Comparison of ENCODE assay signal across 10 cellular contexts in genomic region chr1:158830904-158831507, GRCh38. TPM values are rescaled to one million over a fixed set of nuclear protein-coding genes. Genes with fewer than 3 reads are reported as not detected.
A peak's percentile ranks its signal among the peaks of the same experiment; 100 is the strongest.
DNase-seq lines count a peak whose midpoint lies in the region; ATAC-seq and TF ChIP-seq lines count a peak whose summit lies in the region.
"Had no signal": no experiment of that assay in that cellular context is flagged by ENCODE, and none has a peak within 500 bp of the region (broad histone marks: within the 10 kb centered on the region; RNA-seq: fewer than 3 reads in every experiment).

Gene MNDA (plus strand): TSS chr1:158831351. CDS start chr1:158842154, 10,803 bp downstream.

- H2BK120ac ChIP-seq in H9 (ENCODE audit: low read depth, low read length, poor library complexity, severe bottlenecking), result no peak within 1 kb of the TSS

- DNase-seq in CD4-positive, CD25-positive, alpha-beta regulatory T cell, result no peak
- no peak for DNase-seq in dorsolateral prefrontal cortex
- DNase-seq in NCI-H1105 (lab: John Stamatoyannopoulos, UW), result no peak
- DNase-seq in HEK293T (ENCODE audit: extremely low spot score), result no peak
- DNase-seq in activated naive CD4-positive, alpha-beta T cell (lab: John Stamatoyannopoulos, UW), result no peak
- DNase-seq in H9, result no peak
- DNase-seq: DMS153 had no signal

- TF ChIP-seq CTCF in dorsolateral prefrontal cortex (IDR thresholded peaks at IDR 0.05 in 54 of 56, conservative IDR thresholded peaks at IDR 0.05 in 2 of 56; ENCODE audit: low read depth in 1 of 56, partially characterized antibody in 56 of 56) (no peak), H9 (conservative IDR thresholded peaks at IDR 0.05) (no peak)

- no peak within 1 kb of the TSS for H2BK15ac ChIP-seq in H9 (ENCODE audit: low read depth, low read length)

- peaks cover 5% of the 10 kb centered on the region for H3K27me3 Mint-ChIP-seq in CD4-positive, CD25-positive, alpha-beta regulatory T cell
- peaks cover 1% of the 10 kb centered on the region; the same call in 1 of the 2 replicates for H3K27me3 Mint-ChIP-seq in H9 (ENCODE audit: low read depth)

- H4K91ac ChIP-seq in H9 (ENCODE audit: insufficient read length, low read depth, low read length), result no peak within 1 kb of the TSS

- no peaks in the 10 kb centered on the region for H3K79me2 ChIP-seq in H9 (ENCODE audit: insufficient read depth, low read length)

- H2AFZ ChIP-seq in H9 (ENCODE audit: low read length), result no peak within 1 kb of the TSS

- no peak within 1 kb of the TSS for H3K14ac ChIP-seq in H9 (ENCODE audit: insufficient read depth, low read length)

- H3K18ac ChIP-seq in H9 (ENCODE audit: insufficient read length, low read depth, low read length), result no peak within 1 kb of the TSS

- no peak within 1 kb of the TSS for H3K56ac ChIP-seq in H9 (ENCODE audit: insufficient read length, low read depth, low read length)

- no CpG with 5 or more reads among the region's 5 CpGs for WGBS in H9 (ENCODE audit: extremely low coverage, insufficient read length, low lambda C conversion rate)

- peaks cover 0 to 10% (median 2%) of the 10 kb centered on the region in 4 donors for H3K4me1 Mint-ChIP-seq in CD4-positive, CD25-positive, alpha-beta regulatory T cell
- no peaks in the 10 kb centered on the region for H3K4me1 Mint-ChIP-seq in H9

- H3K27ac Mint-ChIP-seq in CD4-positive, CD25-positive, alpha-beta regulatory T cell, result peak within 1 kb of the TSS in 2 of 3 donors; percentile 11 to 20
- H3K27ac Mint-ChIP-seq in H9, result no peak within 1 kb of the TSS; a peak in 1 of 7 replicates

- H2BK5ac ChIP-seq in H9 (ENCODE audit: insufficient read length, low read length), result no peak within 1 kb of the TSS

- CTCF ChIA-PET in HEK293T (lab: Yijun Ruan, JAX), result no interaction called here

- H3K4ac ChIP-seq in H9 (ENCODE audit: low read depth, low read length), result no peak within 1 kb of the TSS

- H3K4me2 ChIP-seq in H9 (ENCODE audit: insufficient read depth, insufficient read length, low read length), result no peak within 1 kb of the TSS

- H3K9ac ChIP-seq in H9 (ENCODE audit: extremely low read depth, insufficient read length, low read length), result no peak within 1 kb of the TSS

- H3K27me3 ChIP-seq in CD4-positive, CD25-positive, alpha-beta regulatory T cell (ENCODE audit: control insufficient read depth, insufficient read depth, low read length), result no peaks in the 10 kb centered on the region
- no peaks in the 10 kb centered on the region for H3K27me3 ChIP-seq in dorsolateral prefrontal cortex
- H3K27me3 ChIP-seq in H9 (ENCODE audit: insufficient read depth, low read length), result no peaks in the 10 kb centered on the region

- H4K20me1 ChIP-seq in H9 (ENCODE audit: control insufficient read depth, insufficient read depth, insufficient read length), result no peaks in the 10 kb centered on the region

- H3K9me3 ChIP-seq in CD4-positive, CD25-positive, alpha-beta regulatory T cell (ENCODE audit: control insufficient read depth in 2 of 2, low read length in 2 of 2), result peaks cover 0 to 7% of the 10 kb centered on the region in 2 experiments
- H3K9me3 ChIP-seq in H9 (ENCODE audit: control insufficient read depth, low read depth, low read length), result no peaks in the 10 kb centered on the region

- H3K23ac ChIP-seq in H9 (ENCODE audit: insufficient read length, low read depth, low read length), result no peak within 1 kb of the TSS

- no peak within 1 kb of the TSS for H4K5ac ChIP-seq in H9 (ENCODE audit: insufficient read length, low read depth, low read length)

- POLR2A ChIA-PET in HEK293T (lab: Yijun Ruan, JAX), result no interaction called here

- no peak within 1 kb of the TSS for H2BK20ac ChIP-seq in H9 (ENCODE audit: low read depth, low read length, poor library complexity, severe bottlenecking)

- peaks cover 9% of the 10 kb centered on the region for H3K36me3 Mint-ChIP-seq in CD4-positive, CD25-positive, alpha-beta regulatory T cell
- H3K36me3 Mint-ChIP-seq in H9 (ENCODE audit: insufficient read depth in 1 of 3, low read depth in 3 of 3), result peaks cover 6 to 28% (median 18%) of the 10 kb centered on the region in 3 experiments

- H2BK12ac ChIP-seq in H9 (ENCODE audit: insufficient read length, low read depth, low read length), result no peak within 1 kb of the TSS

- no peaks in the 10 kb centered on the region for H3K4me1 ChIP-seq in CD4-positive, CD25-positive, alpha-beta regulatory T cell (ENCODE audit: control insufficient read depth, insufficient read depth, low read length, poor library complexity, severe bottlenecking)
- no peaks in the 10 kb centered on the region for H3K4me1 ChIP-seq in H9 (ENCODE audit: insufficient read depth, low read length)

- no peaks in the 10 kb centered on the region for H3K23me2 ChIP-seq in H9 (ENCODE audit: insufficient read length, low read depth, low read length, poor library complexity, severe bottlenecking)

- ATAC-seq in CD4-positive, CD25-positive, alpha-beta regulatory T cell (ENCODE audit: low read depth in 2 of 2), result peak in 1 of 2 donors; percentile 34
- ATAC-seq in GM19395 (IDR thresholded peaks at IDR 0.05; ENCODE audit: unreplicated experiment) (peak; percentile 95), HG03280 (IDR thresholded peaks at IDR 0.05; ENCODE audit: unreplicated experiment) (peak; percentile 83)

- no peak within 1 kb of the TSS for H2AK5ac ChIP-seq in H9 (ENCODE audit: insufficient read length, low read length)

- H3K4me3 ChIP-seq in CD4-positive, CD25-positive, alpha-beta regulatory T cell (ENCODE audit: low read depth, low read length), result no peak within 1 kb of the TSS
- H3K4me3 ChIP-seq in dorsolateral prefrontal cortex, result peak within 1 kb of the TSS in 51 of 59 donors; percentile 1 to 52 (median 30)

- H3K27ac ChIP-seq in CD4-positive, CD25-positive, alpha-beta regulatory T cell (ENCODE audit: insufficient read depth, low read length, poor library complexity, severe bottlenecking), result no peak within 1 kb of the TSS
- H3K27ac ChIP-seq in dorsolateral prefrontal cortex (peak within 1 kb of the TSS in 44 of 59 donors; percentile 1 to 74 (median 52)), H9 (ENCODE audit: insufficient read length, low read depth, low read length) (no peak within 1 kb of the TSS)

- H3T11ph ChIP-seq in H9 (ENCODE audit: low read length), result no peak within 1 kb of the TSS

- H3K79me1 ChIP-seq in H9 (ENCODE audit: insufficient read depth, low read depth, low read length, poor library complexity, severe bottlenecking), result no peaks in the 10 kb centered on the region

- H3K4me3 Mint-ChIP-seq in CD4-positive, CD25-positive, alpha-beta regulatory T cell, result no peak within 1 kb of the TSS
- no peak within 1 kb of the TSS for H3K4me3 Mint-ChIP-seq in H9

- H4K8ac ChIP-seq in H9 (replicated peaks; ENCODE audit: insufficient read length, low read depth, low read length), result no peak within 1 kb of the TSS

- peaks cover 0 to 25% (median 17%) of the 10 kb centered on the region in 7 donors for H3K9me3 Mint-ChIP-seq in CD4-positive, CD25-positive, alpha-beta regulatory T cell
- peaks cover 33 to 37% of the 10 kb centered on the region in 2 experiments for H3K9me3 Mint-ChIP-seq in H9

- intact Hi-C loops in dorsolateral prefrontal cortex (cut with DNase I), result no loop called here

- H3K36me3 ChIP-seq in CD4-positive, CD25-positive, alpha-beta regulatory T cell (ENCODE audit: control insufficient read depth, insufficient read depth, low read length), result no peaks in the 10 kb centered on the region

TF ChIP-seq in HEK293T, 16 proteins besides CTCF, POLR2A, EP300 and RAD21:
- TF ChIP-seq FOXA1 (IDR thresholded peaks at IDR 0.05) (no peak), FOXM1 (IDR thresholded peaks at IDR 0.05; ENCODE audit: borderline replicate concordance) (no peak), FOXK2 (IDR thresholded peaks at IDR 0.05) (no peak), L3MBTL2 (conservative IDR thresholded peaks at IDR 0.05) (no peak), ARNT (IDR thresholded peaks at IDR 0.05) (no peak), NFRKB (IDR thresholded peaks at IDR 0.05) (no peak), SP1 (IDR thresholded peaks at IDR 0.05) (no peak), SUZ12 (IDR thresholded peaks at IDR 0.05) (no peak), HDGF (IDR thresholded peaks at IDR 0.05; ENCODE audit: borderline replicate concordance) (no peak), BHLHE40 (IDR thresholded peaks at IDR 0.05; ENCODE audit: borderline replicate concordance) (no peak), ELF4 (IDR thresholded peaks at IDR 0.05) (no peak), CTBP1 (IDR thresholded peaks at IDR 0.05; ENCODE audit: borderline replicate concordance) (no peak), ZNF384 (IDR thresholded peaks at IDR 0.05) (no peak), TARDBP (IDR thresholded peaks at IDR 0.05) (no peak), LEF1 (IDR thresholded peaks at IDR 0.05; ENCODE audit: borderline replicate concordance) (no peak)
- TF ChIP-seq, protein P1, sequence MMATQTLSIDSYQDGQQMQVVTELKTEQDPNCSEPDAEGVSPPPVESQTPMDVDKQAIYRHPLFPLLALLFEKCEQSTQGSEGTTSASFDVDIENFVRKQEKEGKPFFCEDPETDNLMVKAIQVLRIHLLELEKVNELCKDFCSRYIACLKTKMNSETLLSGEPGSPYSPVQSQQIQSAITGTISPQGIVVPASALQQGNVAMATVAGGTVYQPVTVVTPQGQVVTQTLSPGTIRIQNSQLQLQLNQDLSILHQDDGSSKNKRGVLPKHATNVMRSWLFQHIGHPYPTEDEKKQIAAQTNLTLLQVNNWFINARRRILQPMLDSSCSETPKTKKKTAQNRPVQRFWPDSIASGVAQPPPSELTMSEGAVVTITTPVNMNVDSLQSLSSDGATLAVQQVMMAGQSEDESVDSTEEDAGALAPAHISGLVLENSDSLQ (IDR thresholded peaks at IDR 0.05), result no peak

RNA-seq across cellular contexts. Expression of gene MNDA, which starts in this region (rescaled TPM):
- total RNA-seq in CD4-positive, CD25-positive, alpha-beta regulatory T cell, result not detected
- 1 to 10 TPM in 1 of 4 donors, under 1 TPM in 2, not detected in 1; 0.15 to 1.3 (median 0.52) TPM for polyA plus RNA-seq in CD4-positive, CD25-positive, alpha-beta regulatory T cell
- 10 to 100 TPM in 5 of 120 experiments, 1 to 10 TPM in 115; 1.1 to 14.1 (median 3.7) TPM for total RNA-seq in dorsolateral prefrontal cortex
- total RNA-seq in H9 (2021), result not detected in 2 replicates
- total RNA-seq: SK-MEL-5 had no signal

Comparison
In these comparisons a context has a peak if more than half of its experiments do, and no peak if none do; other contexts are left out.
1. H3K27ac ChIP-seq: peak in dorsolateral prefrontal cortex (44 of 59); none in CD4-positive, CD25-positive, alpha-beta regulatory T cell (single experiment) and H9 (single experiment).
2. H3K27ac Mint-ChIP-seq: peak in CD4-positive, CD25-positive, alpha-beta regulatory T cell (2 of 3); none in H9 (0 of 3).